23 cellular contexts compared by ENCODE assay signal in genomic region chr6:7518853-7519252, GRCh38. TPM values are rescaled to one million over a fixed set of nuclear protein-coding genes. Genes with fewer than 3 reads are reported as not detected.
DNase-seq lines count a peak whose midpoint lies in the region; ATAC-seq and TF ChIP-seq lines count a peak whose summit lies in the region.
"Had no signal": no experiment of that assay in that cellular context is flagged by ENCODE, and none has a peak within 500 bp of the region (broad histone marks: within the 10 kb centered on the region; RNA-seq: fewer than 3 reads in every experiment).

No MANE protein-coding gene starts in this region.

- H3K4me2 ChIP-seq in GM23338 = no peak overlapping the region
- H3K4me2 ChIP-seq: BLaER1 had no signal

- H3K27me3 ChIP-seq in GM23338 (ENCODE audit: insufficient read depth) = no peaks in the 10 kb centered on the region
- H3K27me3 ChIP-seq: BLaER1 had no signal

- no peaks in the 10 kb centered on the region for H3F3A ChIP-seq in GM23338 (replicated peaks; ENCODE audit: low read depth)

- no peaks in the 10 kb centered on the region for H3K27me3 Mint-ChIP-seq in GM23338 (ENCODE audit: insufficient read depth, low read depth, poor library complexity)
- no peaks in the 10 kb centered on the region for H3K27me3 Mint-ChIP-seq in WTC11 (ENCODE audit: low read depth)
- H3K27me3 Mint-ChIP-seq in MCF 10A (ENCODE audit: insufficient read depth, unreplicated experiment) = no peaks in the 10 kb centered on the region

- H3K4me1 Mint-ChIP-seq in GM23338 (peaks cover 6% of the 10 kb centered on the region), WTC11 (peaks cover 7% of the 10 kb centered on the region), MCF 10A (ENCODE audit: insufficient read depth, unreplicated experiment) (peaks cover 18% of the 10 kb centered on the region)
- H3K4me1 Mint-ChIP-seq: CD4-positive, alpha-beta memory T cell; CD4-positive, CD25-positive, alpha-beta regulatory T cell; CD8-positive, alpha-beta memory T cell had no signal

- no peak overlapping the region for H3K27ac ChIP-seq in GM23338 (ENCODE audit: low read depth)
- H3K27ac ChIP-seq: BLaER1 had no signal

- intact Hi-C loops in MCF 10A (cut with micrococcal nuclease) = no loop called here

- no peaks in the 10 kb centered on the region for H3K79me2 ChIP-seq in GM23338 (replicated peaks; ENCODE audit: insufficient read depth)

- CTCF ChIA-PET in WTC11 (lab: Charles Lee) = interaction anchor here (0.9 kb wide), 1 partner anchor 15 kb away, joined by 3 read pairs; no protein-coding TSS in a partner anchor
- CTCF ChIA-PET in MCF 10A (lab: Yijun Ruan, JAX) = interaction anchor here (0.6 to 0.7 kb wide), 3 partner anchors 14 to 372 kb away, joined by 3 to 5 read pairs (median 4); no protein-coding TSS in a partner anchor

- no peak overlapping the region for H3K4me3 ChIP-seq in GM23338
- H3K4me3 ChIP-seq: BLaER1 had no signal

- DNase-seq in ELF-1 (ENCODE audit: low read depth, low spot score) = peak; percentile 4
- no peak for DNase-seq in GM23338 (ENCODE audit: low spot score)
- DNase-seq in WTC11 (ENCODE audit: low spot score) = no peak
- no peak for DNase-seq in MCF 10A (ENCODE audit: unreplicated experiment)
- DNase-seq: 8988T; ACHN; BE2C; C1 segment of cervical spinal cord; CD4-positive, alpha-beta memory T cell; CD4-positive, CD25-positive, alpha-beta regulatory T cell; CD8-positive, alpha-beta memory T cell; COR-L47; DMS 273 treated with DMSO at 0.1 percent for 48 hours; DMS153; DMS53; DMS79; DND-41; EL; GF-D8 had no signal

- H2AFZ ChIP-seq in GM23338 = peak overlapping the region; percentile 72

- no TSS peak for BruUV-seq in MCF 10A (replicated peaks; lab: Mats Ljungman, UMichigan)

- no peaks in the 10 kb centered on the region for H3K36me3 ChIP-seq in GM23338 (ENCODE audit: insufficient read depth)
- H3K36me3 ChIP-seq: BE2C, BLaER1 had no signal

- TF ChIP-seq CTCF in GM23338 (conservative IDR thresholded peaks at IDR 0.05; ENCODE audit: low read depth in 2 of 2) = no peak
- no peak for TF ChIP-seq CTCF in WTC11 (IDR thresholded peaks at IDR 0.05)
- TF ChIP-seq CTCF in MCF 10A (IDR thresholded peaks at IDR 0.05; ENCODE audit: unreplicated experiment) = no peak

- H3K36me3 Mint-ChIP-seq in GM23338 (ENCODE audit: low read depth) (no peaks in the 10 kb centered on the region), WTC11 (no peaks in the 10 kb centered on the region), MCF 10A (ENCODE audit: insufficient read depth, unreplicated experiment) (peaks cover 4% of the 10 kb centered on the region)
- H3K36me3 Mint-ChIP-seq: CD14-positive monocyte; CD4-positive, alpha-beta memory T cell; CD4-positive, CD25-positive, alpha-beta regulatory T cell; CD8-positive, alpha-beta memory T cell had no signal

- POLR2A ChIA-PET in WTC11 (lab: Charles Lee) = interaction anchor here (0.6 kb wide), 1 partner anchor 1673 kb away, joined by 7 read pairs; no protein-coding TSS in a partner anchor
- POLR2A ChIA-PET in MCF 10A (lab: Yijun Ruan, JAX) = interaction anchor here (0.7 to 17.5 kb wide), 5 partner anchors 10 to 71 kb away, joined by 3 to 872 read pairs (median 4); partner anchors contain the start of genes DSP and SNRNP48

- peaks cover 3% of the 10 kb centered on the region; the same call in 1 of the 2 replicates for H3K4me1 ChIP-seq in GM23338 (ENCODE audit: insufficient read depth)
- H3K4me1 ChIP-seq: BE2C, BLaER1 had no signal

- H4K20me1 ChIP-seq in GM23338 (replicated peaks; ENCODE audit: insufficient read depth) = no peaks in the 10 kb centered on the region
- H4K20me1 ChIP-seq: BLaER1 had no signal

- H3K9me3 Mint-ChIP-seq in GM23338 = no peaks in the 10 kb centered on the region
- H3K9me3 Mint-ChIP-seq in WTC11 = no peaks in the 10 kb centered on the region
- H3K9me3 Mint-ChIP-seq in MCF 10A (ENCODE audit: unreplicated experiment) = no peaks in the 10 kb centered on the region
- H3K9me3 Mint-ChIP-seq: CD14-positive monocyte; CD4-positive, alpha-beta memory T cell; CD8-positive, alpha-beta memory T cell had no signal

- H3K27ac Mint-ChIP-seq in GM23338 (no peak overlapping the region), WTC11 (no peak overlapping the region), MCF 10A (ENCODE audit: low read depth, unreplicated experiment) (no peak overlapping the region)
- H3K27ac Mint-ChIP-seq: CD14-positive monocyte; CD4-positive, alpha-beta memory T cell; CD4-positive, CD25-positive, alpha-beta regulatory T cell; CD8-positive, alpha-beta memory T cell had no signal

- no peaks in the 10 kb centered on the region for H3K9me2 ChIP-seq in GM23338 (ENCODE audit: insufficient read depth)

- H3K4me3 Mint-ChIP-seq in GM23338 (no peak overlapping the region), WTC11 (no peak overlapping the region), MCF 10A (ENCODE audit: unreplicated experiment) (no peak overlapping the region)
- H3K4me3 Mint-ChIP-seq: CD14-positive monocyte; CD4-positive, alpha-beta memory T cell; CD4-positive, CD25-positive, alpha-beta regulatory T cell; CD8-positive, alpha-beta memory T cell had no signal

- ATAC-seq in GM23338 (peak; percentile 33; the same call in 1 of the 3 replicates), WTC11 (peak; percentile 18; the same call in 1 of the 2 replicates), GM21423 (IDR thresholded peaks at IDR 0.05; ENCODE audit: unreplicated experiment) (no peak), HG03432 (IDR thresholded peaks at IDR 0.05; ENCODE audit: unreplicated experiment) (no peak)

TF ChIP-seq in GM23338, 12 proteins besides CTCF, POLR2A, EP300 and RAD21 (continues in another document):
- no peak for TF ChIP-seq EZH2 (IDR thresholded peaks at IDR 0.05; ENCODE audit: low read depth, unreplicated experiment)
- TF ChIP-seq CREB1 (CRISPR knock-in tag; IDR thresholded peaks at IDR 0.05; ENCODE audit: low read depth) = no peak
- TF ChIP-seq REST (IDR thresholded peaks at IDR 0.05; ENCODE audit: unreplicated experiment) = no peak
- TF ChIP-seq ZNF331 (CRISPR knock-in tag; IDR thresholded peaks at IDR 0.05; ENCODE audit: low read depth) = no peak

TF ChIP-seq in WTC11, 78 proteins besides CTCF, POLR2A, EP300 and RAD21 (continues in another document):
- no peak for TF ChIP-seq CDX4 (CRISPR knock-in tag; IDR thresholded peaks at IDR 0.05; ENCODE audit: borderline replicate concordance)
- TF ChIP-seq ARID4B (CRISPR knock-in tag; IDR thresholded peaks at IDR 0.05; ENCODE audit: borderline replicate concordance) = no peak
- TF ChIP-seq NR3C1 (CRISPR knock-in tag; conservative IDR thresholded peaks at IDR 0.05; ENCODE audit: low read depth) = no peak
- no peak for TF ChIP-seq TCF7 (CRISPR knock-in tag; IDR thresholded peaks at IDR 0.05; ENCODE audit: low read depth)
- TF ChIP-seq RORB (CRISPR knock-in tag; IDR thresholded peaks at IDR 0.05) = no peak
- TF ChIP-seq ZSCAN18 (CRISPR knock-in tag; IDR thresholded peaks at IDR 0.05) = no peak
- no peak for TF ChIP-seq ESRRA (CRISPR knock-in tag; IDR thresholded peaks at IDR 0.05; ENCODE audit: borderline replicate concordance)

RNA-seq across cellular contexts. Expression of gene DSP, which starts 22.6 kb away (rescaled TPM):
- 42.5 and 43.7 TPM in 2 replicates for total RNA-seq in GM23338 (2014; rRNA removed; shearing (Covaris generic))
- polyA plus RNA-seq in GM23338 (2016; fragmentation: Nextera tagmentation; extraction: Ambion mirVana) = 14.8 and 16.8 TPM in 2 replicates
- total RNA-seq in WTC11 (2021) (74.5 to 77.0 TPM (median 76.1 TPM) in 3 replicates), MCF 10A (2022) (163 and 227 TPM in 2 replicates)
- total RNA-seq: CD4-positive, alpha-beta memory T cell; CD4-positive, CD25-positive, alpha-beta regulatory T cell had no signal
- polyA plus RNA-seq: CD14-positive monocyte; CD4-positive, alpha-beta memory T cell had no signal

Comparison
In these comparisons a context has a peak if more than half of its experiments do, and no peak if none do; other contexts are left out.
1. ATAC-seq: peak in GM23338 (single experiment) and WTC11 (single experiment); none in GM21423 (single experiment) and HG03432 (single experiment).